In genomic region chr3:100129944-100130343, GRCh38 we compare ENCODE assay signal across 12 cellular contexts.
"Had no signal": no experiment of that assay in that cellular context is flagged by ENCODE, and none has a peak within 500 bp of the region (broad histone marks: within the 10 kb centered on the region; RNA-seq: fewer than 3 reads in every experiment).

No MANE protein-coding gene starts in this region.

- ATAC-seq: gastroesophageal sphincter; stimulated activated effector memory CD8-positive, alpha-beta T cell treated with anti-CD3 and anti-CD28 coated beads, Interleukin-12 subunit alpha, Interleukin-12 subunit beta, amount 100 ng/mL, for 72 hours had no signal

- DNase-seq: activated CD4-positive, alpha-beta memory T cell treated with anti-CD3 and anti-CD28 coated beads for 36 hours; activated effector memory CD4-positive, alpha-beta T cell treated with anti-CD3 and anti-CD28 coated beads, Interleukin-2, amount 50 U/mL, for 16 hours; activated T-cell treated with anti-CD3 and anti-CD28 coated beads, Interleukin-2, amount 50 U/mL, for 24 hours; adrenal gland; dorsolateral prefrontal cortex; endodermal cell; islet precursor cell; mammary epithelial cell; T-helper 9 cell; WERI-Rb-1 had no signal
